10 cellular contexts compared by ENCODE assay signal in the genomic region with DNA sequence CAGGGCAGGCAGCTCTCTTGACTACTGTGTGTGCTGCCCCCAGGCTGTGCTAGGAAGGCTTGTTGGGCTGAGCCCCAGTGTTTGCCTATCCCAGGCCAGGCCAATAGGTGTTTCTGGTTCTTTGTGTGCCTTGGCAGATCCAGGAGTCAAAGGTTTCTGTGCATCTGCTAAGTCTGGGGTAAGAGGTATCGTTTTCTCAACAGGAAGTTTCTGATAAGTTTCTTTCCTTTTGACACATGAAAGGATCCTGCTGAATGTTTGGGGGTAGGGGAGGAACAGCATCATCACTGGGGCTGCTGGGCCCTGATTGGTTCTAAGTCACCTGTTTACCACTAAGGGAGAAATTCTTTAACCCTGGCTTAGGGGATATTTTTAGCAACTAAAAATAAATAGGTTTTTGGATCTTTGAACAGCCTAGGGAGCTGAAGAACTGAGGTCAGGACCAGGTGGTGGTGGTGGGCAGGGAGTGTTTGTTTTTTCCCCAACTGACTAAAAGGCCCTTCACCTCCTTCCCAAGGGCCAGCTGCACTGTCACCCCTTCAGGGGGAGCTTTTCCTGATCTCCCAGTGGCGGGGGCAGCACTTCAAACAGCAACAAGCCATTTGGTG.
DNase-seq lines count a peak whose midpoint lies in the region; ATAC-seq and TF ChIP-seq lines count a peak whose summit lies in the region.
"Had no signal": no experiment of that assay in that cellular context is flagged by ENCODE, and none has a peak within 500 bp of the region (broad histone marks: within the 10 kb centered on the region; RNA-seq: fewer than 3 reads in every experiment).

No MANE protein-coding gene starts in this region.

- intact Hi-C loops in CD4-positive, alpha-beta memory T cell (cut with micrococcal nuclease), result no loop called here
- intact Hi-C loops in left colon (cut with DNase I, micrococcal nuclease), result no loop called here

- CTCF ChIA-PET in CD4-positive, alpha-beta memory T cell (lab: Charles Lee; ENCODE audit: partially characterized antibody), result interaction anchor here (0.7 to 2.3 kb wide), 8 partner anchors 11 to 225 kb away, joined by 3 to 15 read pairs (median 3); no protein-coding TSS in a partner anchor

- peak overlapping the region; percentile 7 to 87 (median 56) for H3K4me3 Mint-ChIP-seq in CD4-positive, alpha-beta memory T cell
- peak overlapping the region; percentile 59 for H3K4me3 Mint-ChIP-seq in activated naive CD8-positive, alpha-beta T cell treated with anti-CD3 and anti-CD28 coated beads, Interleukin-2, amount 10 ng/mL, durations not matched to agents 7 days and 5 days
- no peak overlapping the region for H3K4me3 Mint-ChIP-seq in glutamatergic neuron (ENCODE audit: unreplicated experiment)

- peak; percentile 61 to 73 (median 68) for DNase-seq in CD4-positive, alpha-beta memory T cell
- DNase-seq in Jurkat, Clone E6-1 (ENCODE audit: low read depth, low spot score), result peak; percentile 87
- peak; percentile 56 for DNase-seq in activated naive CD8-positive, alpha-beta T cell treated with anti-CD3 and anti-CD28 coated beads, Interleukin-2, amount 10 ng/mL, durations not matched to agents 7 days and 5 days
- peak in 2 of 3 experiments; percentile 6 to 47 for DNase-seq in stimulated activated CD4-positive, alpha-beta T cell treated with anti-CD3 and anti-CD28 coated beads, TNF-alpha, amount 100 ng/mL, for 24 hours (ENCODE audit: low read depth in 3 of 3)
- DNase-seq in glutamatergic neuron, result no peak
- DNase-seq in HUDEP-2 (lab: John Stamatoyannopoulos, UW; ENCODE audit: unreplicated experiment in 76 of 76), result no peak
- no peak for DNase-seq in left colon

- ATAC-seq in GM19463 (IDR thresholded peaks at IDR 0.05; ENCODE audit: unreplicated experiment) (peak; percentile 90), left colon (no peak)
- peak; percentile 95 for ATAC-seq in activated naive CD8-positive, alpha-beta T cell treated with anti-CD3 and anti-CD28 coated beads, Interleukin-2, amount 10 ng/mL, durations not matched to agents 7 days and 5 days (ENCODE audit: low read depth)

- no peaks in the 10 kb centered on the region for H3K9me3 Mint-ChIP-seq in CD4-positive, alpha-beta memory T cell
- no peaks in the 10 kb centered on the region for H3K9me3 Mint-ChIP-seq in activated naive CD8-positive, alpha-beta T cell treated with anti-CD3 and anti-CD28 coated beads, Interleukin-2, amount 10 ng/mL, durations not matched to agents 7 days and 5 days
- peaks cover 4% of the 10 kb centered on the region for H3K9me3 Mint-ChIP-seq in glutamatergic neuron (ENCODE audit: unreplicated experiment)

- no peaks in the 10 kb centered on the region for H3K36me3 ChIP-seq in CD4-positive, alpha-beta memory T cell (ENCODE audit: insufficient read depth, low read length)
- H3K36me3 ChIP-seq: adrenal gland had no signal

- no peaks in the 10 kb centered on the region for H3K9me3 ChIP-seq in CD4-positive, alpha-beta memory T cell (ENCODE audit: control insufficient read depth in 1 of 2, low read length in 2 of 2)
- H3K9me3 ChIP-seq: adrenal gland, psoas muscle had no signal

- H3K36me3 Mint-ChIP-seq in CD4-positive, alpha-beta memory T cell, result no peaks in the 10 kb centered on the region
- H3K36me3 Mint-ChIP-seq in activated naive CD8-positive, alpha-beta T cell treated with anti-CD3 and anti-CD28 coated beads, Interleukin-2, amount 10 ng/mL, durations not matched to agents 7 days and 5 days, result peaks cover 6% of the 10 kb centered on the region
- H3K36me3 Mint-ChIP-seq in glutamatergic neuron (ENCODE audit: unreplicated experiment), result peaks cover 6% of the 10 kb centered on the region

- peak overlapping the region; percentile 40 for H3K27ac ChIP-seq in CD4-positive, alpha-beta memory T cell (ENCODE audit: low read depth, low read length)
- H3K27ac ChIP-seq: psoas muscle had no signal

- peaks cover 25% of the 10 kb centered on the region for H3K4me1 ChIP-seq in CD4-positive, alpha-beta memory T cell (ENCODE audit: insufficient read depth, low read length)
- H3K4me1 ChIP-seq: adrenal gland had no signal

- POLR2A ChIA-PET in CD4-positive, alpha-beta memory T cell (lab: Charles Lee; ENCODE audit: partially characterized antibody), result interaction anchor here (1.1 to 1.3 kb wide), 2 partner anchors 8 to 13 kb away, joined by 3 read pairs; no protein-coding TSS in a partner anchor
- POLR2A ChIA-PET in activated naive CD8-positive, alpha-beta T cell treated with anti-CD3 and anti-CD28 coated beads, Interleukin-2, amount 10 ng/mL, durations not matched to agents 7 days and 5 days (lab: Charles Lee), result interaction anchor here (0.7 to 1.2 kb wide), 4 partner anchors 24 to 903 kb away, joined by 3 to 5 read pairs (median 5); a partner anchor contains a TSS

- no peaks in the 10 kb centered on the region for H3K27me3 ChIP-seq in CD4-positive, alpha-beta memory T cell (ENCODE audit: insufficient read depth, low read length)
- H3K27me3 ChIP-seq: adrenal gland had no signal

- no peak for TF ChIP-seq CTCF in glutamatergic neuron (IDR thresholded peaks at IDR 0.05; ENCODE audit: partially characterized antibody, unreplicated experiment)

- peak overlapping the region; percentile 56 to 95 (median 90) for H3K27ac Mint-ChIP-seq in CD4-positive, alpha-beta memory T cell
- peak overlapping the region; percentile 97 for H3K27ac Mint-ChIP-seq in activated naive CD8-positive, alpha-beta T cell treated with anti-CD3 and anti-CD28 coated beads, Interleukin-2, amount 10 ng/mL, durations not matched to agents 7 days and 5 days
- no peak overlapping the region for H3K27ac Mint-ChIP-seq in glutamatergic neuron (ENCODE audit: unreplicated experiment)

- no peak overlapping the region for H3K4me3 ChIP-seq in CD4-positive, alpha-beta memory T cell (ENCODE audit: low read length in 2 of 2)
- H3K4me3 ChIP-seq in Jurkat, Clone E6-1 (ENCODE audit: low read length), result no peak overlapping the region
- H3K4me3 ChIP-seq: adrenal gland, psoas muscle had no signal

- H3K4me1 Mint-ChIP-seq in CD4-positive, alpha-beta memory T cell, result peaks cover 16 to 33% (median 27%) of the 10 kb centered on the region in 4 donors
- H3K4me1 Mint-ChIP-seq in activated naive CD8-positive, alpha-beta T cell treated with anti-CD3 and anti-CD28 coated beads, Interleukin-2, amount 10 ng/mL, durations not matched to agents 7 days and 5 days, result peaks cover 28% of the 10 kb centered on the region
- H3K4me1 Mint-ChIP-seq in glutamatergic neuron (ENCODE audit: low read depth, unreplicated experiment), result peaks cover 13% of the 10 kb centered on the region

- H3K27me3 Mint-ChIP-seq in CD4-positive, alpha-beta memory T cell, result no peaks in the 10 kb centered on the region
- H3K27me3 Mint-ChIP-seq in activated naive CD8-positive, alpha-beta T cell treated with anti-CD3 and anti-CD28 coated beads, Interleukin-2, amount 10 ng/mL, durations not matched to agents 7 days and 5 days, result no peaks in the 10 kb centered on the region
- H3K27me3 Mint-ChIP-seq in glutamatergic neuron (ENCODE audit: unreplicated experiment), result peaks cover 1% of the 10 kb centered on the region

Comparison
In these comparisons a context has a peak if more than half of its experiments do, and no peak if none do; other contexts are left out.
1. DNase-seq: peak in CD4-positive, alpha-beta memory T cell (5 of 5), Jurkat, Clone E6-1 (single experiment), activated naive CD8-positive, alpha-beta T cell treated with anti-CD3 and anti-CD28 coated beads, Interleukin-2, amount 10 ng/mL, durations not matched to agents 7 days and 5 days (single experiment) and stimulated activated CD4-positive, alpha-beta T cell treated with anti-CD3 and anti-CD28 coated beads, TNF-alpha, amount 100 ng/mL, for 24 hours (2 of 3); none in glutamatergic neuron (single experiment), HUDEP-2 (0 of 76) and left colon (0 of 2).